In the genomic region with DNA sequence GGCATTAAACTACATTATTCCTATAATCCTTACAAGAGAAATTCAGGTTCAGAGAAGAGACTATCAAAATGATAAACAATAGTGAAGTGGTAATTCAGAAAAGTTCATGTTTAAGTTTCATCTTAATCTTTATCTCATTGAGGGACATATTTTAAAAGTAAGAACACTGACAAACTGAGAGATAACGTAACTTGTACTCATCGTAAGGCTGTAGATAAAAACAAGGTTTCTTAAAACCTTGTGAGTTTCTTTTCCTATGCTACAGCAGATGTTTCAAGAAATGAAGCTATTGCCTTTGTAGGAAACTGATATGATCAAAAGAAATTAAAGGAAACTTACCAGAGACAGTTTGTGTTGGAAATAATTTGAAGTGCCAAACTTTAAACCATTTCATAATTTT, we compare ENCODE assay signal across 15 cellular contexts.
A peak's percentile ranks its signal among the peaks of the same experiment; 100 is the strongest.
DNase-seq lines count a peak whose midpoint lies in the region; ATAC-seq, FAIRE-seq and TF ChIP-seq lines count a peak whose summit lies in the region.
"Had no signal": no experiment of that assay in that cellular context is flagged by ENCODE, and none has a peak within 500 bp of the region (broad histone marks: within the 10 kb centered on the region; RNA-seq: fewer than 3 reads in every experiment).

No MANE protein-coding gene starts in this region.

- H2BK15ac ChIP-seq in neuronal stem cell (ENCODE audit: low read length) = no peak overlapping the region

- no peak overlapping the region for H4K91ac ChIP-seq in neuronal stem cell (ENCODE audit: low read depth, low read length, poor library complexity)

- H3K27ac ChIP-seq in CD4-positive, alpha-beta T cell (ENCODE audit: low read depth, low read length) = no peak overlapping the region
- H3K27ac ChIP-seq in K562 (ENCODE audit: extremely low read depth, low read depth, low read length) = no peak overlapping the region
- no peak overlapping the region for H3K27ac ChIP-seq in neuronal stem cell (replicated peaks; ENCODE audit: low read length)

- peak overlapping the region; percentile 4 for H3K4me3 Mint-ChIP-seq in activated CD8-positive, alpha-beta T cell treated with anti-CD3 and anti-CD28 coated beads for 36 hours
- no peak overlapping the region for H3K4me3 Mint-ChIP-seq in activated CD8-positive, alpha-beta T cell treated with anti-CD3 and anti-CD28 coated beads, Interleukin-2, amount 10 ng/mL, durations not matched to agents 7 days and 5 days
- H3K4me3 Mint-ChIP-seq in CD4-positive, alpha-beta T cell = peak overlapping the region; percentile 1
- peak overlapping the region; percentile 73 for H3K4me3 Mint-ChIP-seq in T-helper 2 cell treated with Interferon-gamma antibody and Interleukin-4, amounts not matched to agents 5 μg/mL and 100 μg/mL, for 36 hours
- H3K4me3 Mint-ChIP-seq: CD4-positive, alpha-beta memory T cell had no signal

- DNase-seq in activated CD8-positive, alpha-beta T cell treated with anti-CD3 and anti-CD28 coated beads for 36 hours = no peak
- no peak for DNase-seq in activated CD8-positive, alpha-beta T cell treated with anti-CD3 and anti-CD28 coated beads, Interleukin-2, amount 10 ng/mL, durations not matched to agents 7 days and 5 days
- DNase-seq in CD4-positive, alpha-beta T cell = no peak
- no peak for DNase-seq in T-helper 2 cell treated with Interferon-gamma antibody and Interleukin-4, amounts not matched to agents 5 μg/mL and 100 μg/mL, for 36 hours (ENCODE audit: low spot score)
- DNase-seq in K562 (ENCODE audit: extremely low read depth in 1 of 4, low spot score in 3 of 4) (no peak), neuronal stem cell (ENCODE audit: low spot score) (no peak), hepatic stellate cell (ENCODE audit: low spot score) (no peak), SW480 (ENCODE audit: low spot score) (no peak)
- DNase-seq: AML-193; CD4-positive, alpha-beta memory T cell; DMS79 treated with DMSO at 0.1 percent for 48 hours; NCI-H1436; NCI-H2081 had no signal

- no peak for FAIRE-seq in K562 (lab: Jason Lieb, UNC)
- FAIRE-seq: GM12891 had no signal

- H3K4ac ChIP-seq in neuronal stem cell (ENCODE audit: low read length) = no peak overlapping the region

- H4K8ac ChIP-seq in neuronal stem cell (ENCODE audit: low read depth, low read length) = no peak overlapping the region

- no peaks in the 10 kb centered on the region for H3K27me3 Mint-ChIP-seq in activated CD8-positive, alpha-beta T cell treated with anti-CD3 and anti-CD28 coated beads for 36 hours
- H3K27me3 Mint-ChIP-seq in activated CD8-positive, alpha-beta T cell treated with anti-CD3 and anti-CD28 coated beads, Interleukin-2, amount 10 ng/mL, durations not matched to agents 7 days and 5 days (ENCODE audit: low read depth) = no peaks in the 10 kb centered on the region
- H3K27me3 Mint-ChIP-seq in CD4-positive, alpha-beta T cell = no peaks in the 10 kb centered on the region
- no peaks in the 10 kb centered on the region for H3K27me3 Mint-ChIP-seq in T-helper 2 cell treated with Interferon-gamma antibody and Interleukin-4, amounts not matched to agents 5 μg/mL and 100 μg/mL, for 36 hours (ENCODE audit: low read depth)
- H3K27me3 Mint-ChIP-seq: CD4-positive, alpha-beta memory T cell had no signal

- peak overlapping the region; percentile 21 for H3K27ac Mint-ChIP-seq in activated CD8-positive, alpha-beta T cell treated with anti-CD3 and anti-CD28 coated beads for 36 hours
- H3K27ac Mint-ChIP-seq in activated CD8-positive, alpha-beta T cell treated with anti-CD3 and anti-CD28 coated beads, Interleukin-2, amount 10 ng/mL, durations not matched to agents 7 days and 5 days = no peak overlapping the region
- H3K27ac Mint-ChIP-seq in CD4-positive, alpha-beta T cell = no peak overlapping the region
- peak overlapping the region; percentile 81 for H3K27ac Mint-ChIP-seq in T-helper 2 cell treated with Interferon-gamma antibody and Interleukin-4, amounts not matched to agents 5 μg/mL and 100 μg/mL, for 36 hours
- H3K27ac Mint-ChIP-seq: CD4-positive, alpha-beta memory T cell had no signal

- H3K4me1 ChIP-seq in K562 (replicated peaks in 1 of 2; ENCODE audit: control insufficient read depth in 2 of 2, insufficient read depth in 2 of 2, low read length in 2 of 2) (peaks cover 0 to 6% of the 10 kb centered on the region in 2 experiments; a peak in 1 of 5 replicates), neuronal stem cell (ENCODE audit: control insufficient read depth in 2 of 2, insufficient read depth in 1 of 2, low read depth in 1 of 2, low read length in 2 of 2) (peaks cover 0 to 20% of the 10 kb centered on the region in 2 donors)
- H3K4me1 ChIP-seq: HAP-1 had no signal

- H3K36me3 ChIP-seq in K562 (ENCODE audit: control insufficient read depth, insufficient read depth, low read length) (no peaks in the 10 kb centered on the region), neuronal stem cell (replicated peaks in 1 of 2; ENCODE audit: control insufficient read depth in 2 of 2, insufficient read depth in 2 of 2, low read length in 2 of 2) (no peaks in the 10 kb centered on the region)
- H3K36me3 ChIP-seq: HAP-1 had no signal

- H2AK5ac ChIP-seq in neuronal stem cell (ENCODE audit: low read depth, low read length) = no peak overlapping the region

- no TSS peak for BruUV-seq in K562 (replicated peaks; lab: Mats Ljungman, UMichigan)

- no peaks in the 10 kb centered on the region for H3K27me3 ChIP-seq in CD4-positive, alpha-beta T cell (ENCODE audit: control insufficient read depth, insufficient read depth, low read length)
- H3K27me3 ChIP-seq in K562 (ENCODE audit: control insufficient read depth in 2 of 2, insufficient read depth in 2 of 2, low read length in 2 of 2) = no peaks in the 10 kb centered on the region
- no peaks in the 10 kb centered on the region for H3K27me3 ChIP-seq in neuronal stem cell (ENCODE audit: control insufficient read depth in 3 of 3, insufficient read depth in 3 of 3, low read depth in 1 of 3, low read length in 3 of 3)

- H4K20me1 ChIP-seq in K562 (replicated peaks; ENCODE audit: control insufficient read depth, insufficient read depth, low read length) = no peaks in the 10 kb centered on the region

- H3K4me2 ChIP-seq in K562 (ENCODE audit: insufficient read depth, low read length) = no peak overlapping the region
- no peak overlapping the region for H3K4me2 ChIP-seq in neuronal stem cell (ENCODE audit: insufficient read depth, low read length, poor library complexity, severe bottlenecking)

- no peak overlapping the region for H3K23ac ChIP-seq in neuronal stem cell (ENCODE audit: low read depth, low read length, poor library complexity)

- H3K9me1 ChIP-seq in K562 (ENCODE audit: control insufficient read depth, insufficient read depth, low read length) = no peaks in the 10 kb centered on the region

- peaks cover 46% of the 10 kb centered on the region for H3K79me2 ChIP-seq in K562 (ENCODE audit: control insufficient read depth, insufficient read depth, low read length)

- TF ChIP-seq EP300 in K562 (IDR thresholded peaks at IDR 0.05; ENCODE audit: low read length) = no peak

- no peaks in the 10 kb centered on the region for H3K36me3 Mint-ChIP-seq in activated CD8-positive, alpha-beta T cell treated with anti-CD3 and anti-CD28 coated beads for 36 hours (ENCODE audit: low read depth)
- H3K36me3 Mint-ChIP-seq in activated CD8-positive, alpha-beta T cell treated with anti-CD3 and anti-CD28 coated beads, Interleukin-2, amount 10 ng/mL, durations not matched to agents 7 days and 5 days (ENCODE audit: low read depth) = peaks cover 4% of the 10 kb centered on the region
- peaks cover 6% of the 10 kb centered on the region for H3K36me3 Mint-ChIP-seq in CD4-positive, alpha-beta T cell (ENCODE audit: low read depth)
- peaks cover 8% of the 10 kb centered on the region for H3K36me3 Mint-ChIP-seq in T-helper 2 cell treated with Interferon-gamma antibody and Interleukin-4, amounts not matched to agents 5 μg/mL and 100 μg/mL, for 36 hours (ENCODE audit: low read depth)

- H2AFZ ChIP-seq in K562 (ENCODE audit: low read depth, low read length) = no peak overlapping the region
- H2AFZ ChIP-seq in neuronal stem cell (ENCODE audit: low read length) = no peak overlapping the region

- no peak for TF ChIP-seq CTCF in activated CD8-positive, alpha-beta T cell treated with anti-CD3 and anti-CD28 coated beads for 36 hours (IDR thresholded peaks at IDR 0.05)
- no peak for TF ChIP-seq CTCF in CD4-positive, alpha-beta T cell (IDR thresholded peaks at IDR 0.05)
- no peak for TF ChIP-seq CTCF in K562 (IDR thresholded peaks at IDR 0.05 in 2 of 3, conservative IDR thresholded peaks at IDR 0.05 in 1 of 3; ENCODE audit: insufficient read depth in 2 of 3, low read depth in 1 of 3, low read length in 3 of 3)

- H3K4me3 ChIP-seq in K562 (no peak overlapping the region), neuronal stem cell (ENCODE audit: low read length in 2 of 2) (no peak overlapping the region)
- H3K4me3 ChIP-seq: HAP-1 had no signal

- H3K9me3 Mint-ChIP-seq in activated CD8-positive, alpha-beta T cell treated with anti-CD3 and anti-CD28 coated beads for 36 hours = no peaks in the 10 kb centered on the region
- H3K9me3 Mint-ChIP-seq in activated CD8-positive, alpha-beta T cell treated with anti-CD3 and anti-CD28 coated beads, Interleukin-2, amount 10 ng/mL, durations not matched to agents 7 days and 5 days (ENCODE audit: insufficient read depth) = no peaks in the 10 kb centered on the region
- no peaks in the 10 kb centered on the region for H3K9me3 Mint-ChIP-seq in CD4-positive, alpha-beta T cell
- no peaks in the 10 kb centered on the region for H3K9me3 Mint-ChIP-seq in T-helper 2 cell treated with Interferon-gamma antibody and Interleukin-4, amounts not matched to agents 5 μg/mL and 100 μg/mL, for 36 hours
- H3K9me3 Mint-ChIP-seq: CD4-positive, alpha-beta memory T cell had no signal

- H2BK5ac ChIP-seq in neuronal stem cell (ENCODE audit: low read length) = no peak overlapping the region

- no peak overlapping the region for H2BK120ac ChIP-seq in neuronal stem cell (ENCODE audit: low read depth, low read length)

- no peak overlapping the region for H2BK12ac ChIP-seq in neuronal stem cell (ENCODE audit: low read length)

- no peak for TF ChIP-seq POLR2A in K562 (conservative IDR thresholded peaks at IDR 0.05)

- peaks cover 21% of the 10 kb centered on the region for H3K4me1 Mint-ChIP-seq in activated CD8-positive, alpha-beta T cell treated with anti-CD3 and anti-CD28 coated beads for 36 hours (ENCODE audit: low read depth)
- peaks cover 5% of the 10 kb centered on the region for H3K4me1 Mint-ChIP-seq in activated CD8-positive, alpha-beta T cell treated with anti-CD3 and anti-CD28 coated beads, Interleukin-2, amount 10 ng/mL, durations not matched to agents 7 days and 5 days (ENCODE audit: low read depth)
- H3K4me1 Mint-ChIP-seq in CD4-positive, alpha-beta T cell (ENCODE audit: low read depth) = peaks cover 22% of the 10 kb centered on the region
- H3K4me1 Mint-ChIP-seq in T-helper 2 cell treated with Interferon-gamma antibody and Interleukin-4, amounts not matched to agents 5 μg/mL and 100 μg/mL, for 36 hours (ENCODE audit: low read depth) = peaks cover 40% of the 10 kb centered on the region

- H3K9me3 ChIP-seq in CD4-positive, alpha-beta T cell (ENCODE audit: control insufficient read depth, low read length) = no peaks in the 10 kb centered on the region
- H3K9me3 ChIP-seq in K562 (replicated peaks; ENCODE audit: control insufficient read depth, insufficient read depth, low read depth, low read length) (no peaks in the 10 kb centered on the region), neuronal stem cell (replicated peaks in 1 of 2; ENCODE audit: control insufficient read depth in 2 of 2, insufficient read depth in 1 of 2, low read depth in 1 of 2, low read length in 2 of 2) (peaks cover 0 to 4% of the 10 kb centered on the region in 2 donors)
- H3K9me3 ChIP-seq: HAP-1 had no signal

- TF ChIP-seq RAD21 in K562 (CRISPR knock-in tag; conservative IDR thresholded peaks at IDR 0.05 in 1 of 2, IDR thresholded peaks at IDR 0.05 in 1 of 2) = no peak

- POLR2A ChIA-PET in activated CD8-positive, alpha-beta T cell treated with anti-CD3 and anti-CD28 coated beads for 36 hours (lab: Charles Lee) = interaction anchor here (0.7 to 1.0 kb wide), 3 partner anchors 56 to 108 kb away, joined by 4 to 5 read pairs (median 4); no protein-coding TSS in a partner anchor
- POLR2A ChIA-PET in activated CD8-positive, alpha-beta T cell treated with anti-CD3 and anti-CD28 coated beads, Interleukin-2, amount 10 ng/mL, durations not matched to agents 7 days and 5 days (lab: Charles Lee) = interaction anchor here (0.6 kb wide), 2 partner anchors 20 to 28 kb away, joined by 5 to 8 read pairs; no protein-coding TSS in a partner anchor
- POLR2A ChIA-PET in CD4-positive, alpha-beta T cell (lab: Charles Lee) = interaction anchor here (0.9 kb wide), 1 partner anchor 98 kb away, joined by 3 read pairs; no protein-coding TSS in a partner anchor
- POLR2A ChIA-PET in K562 (lab: Yijun Ruan, JAX) = interaction anchor here (1.1 to 2.4 kb wide), 2 partner anchors 10 to 30 kb away, joined by 3 to 7 read pairs; no protein-coding TSS in a partner anchor

- ATAC-seq in activated CD8-positive, alpha-beta T cell treated with anti-CD3 and anti-CD28 coated beads for 36 hours = no peak
- ATAC-seq in activated CD8-positive, alpha-beta T cell treated with anti-CD3 and anti-CD28 coated beads, Interleukin-2, amount 10 ng/mL, durations not matched to agents 7 days and 5 days = no peak
- ATAC-seq in CD4-positive, alpha-beta T cell (ENCODE audit: poor library complexity) = no peak
- no peak for ATAC-seq in K562

- in situ Hi-C loops in K562 (cut with MboI) = no loop called here

- CTCF ChIA-PET in activated CD8-positive, alpha-beta T cell treated with anti-CD3 and anti-CD28 coated beads for 36 hours (lab: Charles Lee) = interaction anchor here (0.6 to 2.1 kb wide), 4 partner anchors 28 to 245 kb away, joined by 3 to 12 read pairs (median 3); no protein-coding TSS in a partner anchor
- CTCF ChIA-PET in activated CD8-positive, alpha-beta T cell treated with anti-CD3 and anti-CD28 coated beads, Interleukin-2, amount 10 ng/mL, durations not matched to agents 7 days and 5 days (lab: Charles Lee) = interaction anchor here (0.7 to 1.9 kb wide), 4 partner anchors 10 to 423 kb away, joined by 3 to 8 read pairs (median 4); no protein-coding TSS in a partner anchor
- CTCF ChIA-PET in CD4-positive, alpha-beta T cell (lab: Charles Lee) = interaction anchor here (0.7 to 1.1 kb wide), 2 partner anchors 16 to 29 kb away, joined by 3 read pairs; no protein-coding TSS in a partner anchor
- CTCF ChIA-PET in K562 (lab: Yijun Ruan, JAX; ENCODE audit: low intra/inter-chr PET ratio) = no interaction called here

- intact Hi-C loops in activated CD8-positive, alpha-beta T cell treated with anti-CD3 and anti-CD28 coated beads for 36 hours (cut with micrococcal nuclease) = no loop called here
- intact Hi-C loops in CD4-positive, alpha-beta T cell (cut with DNase I, micrococcal nuclease) = no loop called here
- intact Hi-C loops in K562 (cut with micrococcal nuclease) = no loop called here

- H3K9ac ChIP-seq in K562 (ENCODE audit: insufficient read depth in 1 of 2, low read depth in 2 of 2, low read length in 2 of 2) (no peak overlapping the region), neuronal stem cell (ENCODE audit: low read depth, low read length, poor library complexity) (no peak overlapping the region)

- H3K14ac ChIP-seq in neuronal stem cell (ENCODE audit: low read length) = no peak overlapping the region

- peaks cover 2% of the 10 kb centered on the region for H3K79me1 ChIP-seq in neuronal stem cell (ENCODE audit: low read depth, low read length)

- 14% methylated on average over 2 of the region's 2 CpGs for WGBS in K562 (ENCODE audit: insufficient coverage, low coverage, missing lambda C conversion rate)
- WGBS in neuronal stem cell (ENCODE audit: extremely low coverage in 2 of 2, insufficient read length in 2 of 2, insufficient replicate concordance in 1 of 2), 2 donors = no CpG with 5 or more reads among the region's 2 CpGs

- no peak overlapping the region for H3K18ac ChIP-seq in neuronal stem cell (ENCODE audit: low read length)

Comparison
In these comparisons a context has a peak if more than half of its experiments do, and no peak if none do; other contexts are left out.
1. H3K27ac Mint-ChIP-seq: peak in activated CD8-positive, alpha-beta T cell treated with anti-CD3 and anti-CD28 coated beads for 36 hours (single experiment) and T-helper 2 cell treated with Interferon-gamma antibody and Interleukin-4, amounts not matched to agents 5 μg/mL and 100 μg/mL, for 36 hours (single experiment); none in activated CD8-positive, alpha-beta T cell treated with anti-CD3 and anti-CD28 coated beads, Interleukin-2, amount 10 ng/mL, durations not matched to agents 7 days and 5 days (single experiment) and CD4-positive, alpha-beta T cell (single experiment).